In the genomic region with DNA sequence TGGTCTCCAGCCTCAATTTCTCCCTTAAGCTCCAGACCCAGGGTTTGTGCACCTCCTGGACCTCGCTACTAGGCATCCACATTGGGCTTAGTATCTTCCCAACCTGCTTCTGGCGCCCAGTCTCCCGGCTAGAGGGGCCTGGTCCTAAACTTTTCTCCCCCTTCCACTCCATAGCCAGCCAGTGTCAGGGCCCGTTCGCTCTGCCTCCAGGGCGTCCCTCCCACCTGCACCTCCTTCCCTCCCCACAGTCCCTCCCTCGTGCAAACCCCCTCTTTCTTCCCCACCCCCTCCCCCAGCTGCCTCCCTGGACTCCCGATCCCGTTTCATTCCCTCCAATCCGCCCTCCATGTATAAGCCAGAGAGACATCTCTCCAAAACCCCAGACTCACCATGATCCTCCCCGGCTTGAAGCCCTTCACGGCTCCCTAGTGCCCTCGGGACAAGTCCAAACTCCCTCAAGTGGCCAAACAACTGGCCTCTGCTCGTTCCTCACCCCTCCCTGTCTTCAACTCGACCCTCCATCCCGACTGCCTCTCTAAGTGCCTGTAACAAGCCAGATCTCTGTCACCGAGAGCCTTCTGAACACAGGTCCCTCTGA, we compare ENCODE assay signal across 1 cellular context.
TF ChIP-seq lines count a peak whose summit lies in the region.

No MANE protein-coding gene starts in this region.

TF ChIP-seq in HepG2, 621 proteins besides CTCF, POLR2A, EP300 and RAD21:
- 0 out of 2 replicates have a peak, but pooled peaks have one; percentile 57 for TF ChIP-seq ZNF468 (CRISPR knock-in tag; IDR thresholded peaks at IDR 0.05)
- peak; percentile 30 for TF ChIP-seq ZFP36 (IDR thresholded peaks at IDR 0.05; ENCODE audit: borderline replicate concordance, low read depth, low read length, partially characterized antibody)
- TF ChIP-seq ATF1 (CRISPR knock-in tag; IDR thresholded peaks at IDR 0.05), result no peak
- TF ChIP-seq, protein P1, sequence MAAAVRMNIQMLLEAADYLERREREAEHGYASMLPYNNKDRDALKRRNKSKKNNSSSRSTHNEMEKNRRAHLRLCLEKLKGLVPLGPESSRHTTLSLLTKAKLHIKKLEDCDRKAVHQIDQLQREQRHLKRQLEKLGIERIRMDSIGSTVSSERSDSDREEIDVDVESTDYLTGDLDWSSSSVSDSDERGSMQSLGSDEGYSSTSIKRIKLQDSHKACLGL (CRISPR knock-in tag; IDR thresholded peaks at IDR 0.05), result no peak; the same call in 1 of the 2 replicates
- TF ChIP-seq ZFY (CRISPR knock-in tag; IDR thresholded peaks at IDR 0.05), result no peak
- no peak for TF ChIP-seq BCL6 (CRISPR knock-in tag; IDR thresholded peaks at IDR 0.05)
- TF ChIP-seq, protein P2, sequence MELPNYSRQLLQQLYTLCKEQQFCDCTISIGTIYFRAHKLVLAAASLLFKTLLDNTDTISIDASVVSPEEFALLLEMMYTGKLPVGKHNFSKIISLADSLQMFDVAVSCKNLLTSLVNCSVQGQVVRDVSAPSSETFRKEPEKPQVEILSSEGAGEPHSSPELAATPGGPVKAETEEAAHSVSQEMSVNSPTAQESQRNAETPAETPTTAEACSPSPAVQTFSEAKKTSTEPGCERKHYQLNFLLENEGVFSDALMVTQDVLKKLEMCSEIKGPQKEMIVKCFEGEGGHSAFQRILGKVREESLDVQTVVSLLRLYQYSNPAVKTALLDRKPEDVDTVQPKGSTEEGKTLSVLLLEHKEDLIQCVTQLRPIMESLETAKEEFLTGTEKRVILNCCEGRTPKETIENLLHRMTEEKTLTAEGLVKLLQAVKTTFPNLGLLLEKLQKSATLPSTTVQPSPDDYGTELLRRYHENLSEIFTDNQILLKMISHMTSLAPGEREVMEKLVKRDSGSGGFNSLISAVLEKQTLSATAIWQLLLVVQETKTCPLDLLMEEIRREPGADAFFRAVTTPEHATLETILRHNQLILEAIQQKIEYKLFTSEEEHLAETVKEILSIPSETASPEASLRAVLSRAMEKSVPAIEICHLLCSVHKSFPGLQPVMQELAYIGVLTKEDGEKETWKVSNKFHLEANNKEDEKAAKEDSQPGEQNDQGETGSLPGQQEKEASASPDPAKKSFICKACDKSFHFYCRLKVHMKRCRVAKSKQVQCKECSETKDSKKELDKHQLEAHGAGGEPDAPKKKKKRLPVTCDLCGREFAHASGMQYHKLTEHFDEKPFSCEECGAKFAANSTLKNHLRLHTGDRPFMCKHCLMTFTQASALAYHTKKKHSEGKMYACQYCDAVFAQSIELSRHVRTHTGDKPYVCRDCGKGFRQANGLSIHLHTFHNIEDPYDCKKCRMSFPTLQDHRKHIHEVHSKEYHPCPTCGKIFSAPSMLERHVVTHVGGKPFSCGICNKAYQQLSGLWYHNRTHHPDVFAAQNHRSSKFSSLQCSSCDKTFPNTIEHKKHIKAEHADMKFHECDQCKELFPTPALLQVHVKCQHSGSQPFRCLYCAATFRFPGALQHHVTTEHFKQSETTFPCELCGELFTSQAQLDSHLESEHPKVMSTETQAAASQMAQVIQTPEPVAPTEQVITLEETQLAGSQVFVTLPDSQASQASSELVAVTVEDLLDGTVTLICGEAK (IDR thresholded peaks at IDR 0.05), result no peak
- TF ChIP-seq, protein P2 (CRISPR knock-in tag; IDR thresholded peaks at IDR 0.05), result no peak
- 0 out of 2 replicates have a peak, but pooled peaks have one; percentile 53 for TF ChIP-seq NCOA1 (CRISPR knock-in tag; IDR thresholded peaks at IDR 0.05)
- no peak for TF ChIP-seq ZNF3 (CRISPR knock-in tag; IDR thresholded peaks at IDR 0.05)
- TF ChIP-seq GTF2F1 (IDR thresholded peaks at IDR 0.05; ENCODE audit: low read length), result no peak
- no peak for TF ChIP-seq ZNF639 (CRISPR knock-in tag; conservative IDR thresholded peaks at IDR 0.05)
- TF ChIP-seq, protein P3, sequence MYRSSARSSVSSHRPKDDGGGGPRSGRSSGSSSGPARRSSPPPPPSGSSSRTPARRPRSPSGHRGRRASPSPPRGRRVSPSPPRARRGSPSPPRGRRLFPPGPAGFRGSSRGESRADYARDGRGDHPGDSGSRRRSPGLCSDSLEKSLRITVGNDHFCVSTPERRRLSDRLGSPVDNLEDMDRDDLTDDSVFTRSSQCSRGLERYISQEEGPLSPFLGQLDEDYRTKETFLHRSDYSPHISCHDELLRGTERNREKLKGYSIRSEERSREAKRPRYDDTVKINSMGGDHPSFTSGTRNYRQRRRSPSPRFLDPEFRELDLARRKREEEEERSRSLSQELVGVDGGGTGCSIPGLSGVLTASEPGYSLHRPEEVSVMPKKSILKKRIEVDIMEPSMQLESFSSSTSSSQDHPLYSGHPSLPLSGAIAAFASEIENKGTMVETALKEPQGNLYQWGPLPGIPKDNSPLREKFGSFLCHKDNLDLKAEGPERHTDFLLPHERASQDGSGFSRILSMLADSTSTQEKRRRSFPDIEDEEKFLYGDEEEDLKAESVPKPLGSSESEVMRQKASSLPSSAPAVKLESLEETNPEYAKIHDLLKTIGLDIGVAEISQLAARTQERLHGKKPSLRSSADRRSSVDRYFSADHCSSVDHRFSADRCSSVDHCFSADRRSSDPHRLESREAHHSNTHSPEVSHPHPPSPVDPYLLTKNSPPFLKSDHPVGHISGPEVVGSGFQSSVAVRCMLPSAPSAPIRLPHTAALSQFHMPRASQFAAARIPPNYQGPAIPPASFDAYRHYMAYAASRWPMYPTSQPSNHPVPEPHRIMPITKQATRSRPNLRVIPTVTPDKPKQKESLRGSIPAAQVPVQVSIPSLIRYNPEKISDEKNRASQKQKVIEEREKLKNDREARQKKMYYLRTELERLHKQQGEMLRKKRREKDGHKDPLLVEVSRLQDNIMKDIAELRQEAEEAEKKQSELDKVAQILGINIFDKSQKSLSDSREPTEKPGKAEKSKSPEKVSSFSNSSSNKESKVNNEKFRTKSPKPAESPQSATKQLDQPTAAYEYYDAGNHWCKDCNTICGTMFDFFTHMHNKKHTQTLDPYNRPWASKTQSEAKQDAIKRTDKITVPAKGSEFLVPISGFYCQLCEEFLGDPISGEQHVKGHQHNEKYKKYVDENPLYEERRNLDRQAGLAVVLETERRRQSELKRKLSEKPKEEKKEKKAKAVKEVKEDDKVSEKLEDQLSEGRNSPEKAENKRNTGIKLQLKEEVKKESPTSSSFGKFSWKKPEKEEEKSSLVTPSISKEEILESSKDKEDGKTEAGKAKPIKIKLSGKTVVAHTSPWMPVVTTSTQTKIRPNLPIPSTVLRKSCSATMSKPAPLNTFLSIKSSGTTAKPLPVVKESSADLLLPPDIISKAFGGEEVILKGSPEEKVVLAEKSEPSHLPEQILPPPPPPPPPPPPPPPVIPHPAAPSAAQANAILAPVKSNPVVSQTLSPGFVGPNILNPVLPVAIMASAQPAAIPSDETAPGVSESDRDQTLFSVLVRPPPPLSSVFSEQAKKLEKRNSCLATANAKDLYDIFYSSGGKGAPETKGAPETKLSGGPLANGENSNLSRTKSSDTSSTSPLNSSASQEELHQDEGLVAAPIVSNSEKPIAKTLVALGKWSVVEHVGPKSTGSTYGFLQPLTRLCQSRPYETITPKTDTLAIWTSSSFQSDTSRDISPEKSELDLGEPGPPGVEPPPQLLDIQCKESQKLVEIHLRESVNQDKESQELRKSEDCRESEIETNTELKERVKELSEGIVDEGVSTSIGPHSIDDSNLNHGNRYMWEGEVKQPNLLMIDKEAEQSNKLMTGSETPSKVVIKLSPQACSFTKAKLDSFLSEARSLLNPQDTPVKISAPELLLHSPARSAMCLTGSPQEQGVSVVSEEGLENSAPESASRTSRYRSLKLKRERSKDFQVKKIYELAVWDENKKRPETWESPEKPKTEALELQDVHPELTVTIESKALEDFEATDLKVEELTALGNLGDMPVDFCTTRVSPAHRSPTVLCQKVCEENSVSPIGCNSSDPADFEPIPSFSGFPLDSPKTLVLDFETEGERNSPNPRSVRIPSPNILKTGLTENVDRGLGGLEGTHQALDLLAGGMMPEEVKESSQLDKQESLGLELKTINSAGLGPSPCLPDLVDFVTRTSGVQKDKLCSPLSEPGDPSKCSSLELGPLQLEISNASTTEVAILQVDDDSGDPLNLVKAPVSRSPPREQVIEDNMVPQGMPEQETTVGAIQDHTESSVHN (CRISPR knock-in tag; IDR thresholded peaks at IDR 0.05), result no peak
- TF ChIP-seq NFKB2 (CRISPR knock-in tag; IDR thresholded peaks at IDR 0.05; ENCODE audit: borderline replicate concordance), result no peak
